Comparison of ENCODE assay signal across 14 cellular contexts in genomic region chr22:27299181-27300085, GRCh38.
DNase-seq lines count a peak whose midpoint lies in the region; ATAC-seq, FAIRE-seq and TF ChIP-seq lines count a peak whose summit lies in the region.
"Had no signal": no experiment of that assay in that cellular context is flagged by ENCODE, and none has a peak within 500 bp of the region (broad histone marks: within the 10 kb centered on the region; RNA-seq: fewer than 3 reads in every experiment).

No MANE protein-coding gene starts in this region.

- TF ChIP-seq CTCF in astrocyte (IDR thresholded peaks at IDR 0.05; ENCODE audit: insufficient read depth, low read depth, low read length) (no peak), kidney (IDR thresholded peaks at IDR 0.05; ENCODE audit: borderline replicate concordance, extremely low read depth, insufficient read depth) (no peak)

- H3K9me3 Mint-ChIP-seq in astrocyte (ENCODE audit: unreplicated experiment), result no peaks in the 10 kb centered on the region
- H3K9me3 Mint-ChIP-seq: activated T-helper 17 cell treated with anti-CD3 and anti-CD28 coated beads, Interleukin-2, amount 50 U/mL, for 72 hours had no signal

- no peaks in the 10 kb centered on the region for H3K36me3 Mint-ChIP-seq in astrocyte (ENCODE audit: low read depth, unreplicated experiment)

- H4K20me1 ChIP-seq in astrocyte (ENCODE audit: insufficient read depth, low read length), result no peaks in the 10 kb centered on the region

- H3K27me3 Mint-ChIP-seq in astrocyte (ENCODE audit: low read depth, unreplicated experiment), result peaks cover 12% of the 10 kb centered on the region

- no peak overlapping the region for H3K4me3 Mint-ChIP-seq in astrocyte (ENCODE audit: unreplicated experiment)
- H3K4me3 Mint-ChIP-seq: activated T-helper 17 cell treated with anti-CD3 and anti-CD28 coated beads, Interleukin-2, amount 50 U/mL, for 72 hours had no signal

- FAIRE-seq in astrocyte (lab: Jason Lieb, UNC), result no peak
- no peak for FAIRE-seq in small intestine (lab: Jason Lieb, UNC)
- FAIRE-seq in kidney (lab: Jason Lieb, UNC), result no peak
- FAIRE-seq: colon had no signal

- no peaks in the 10 kb centered on the region for H3K79me2 ChIP-seq in astrocyte (ENCODE audit: insufficient read depth, low read length)

- intact Hi-C loops in kidney (cut with DNase I), result no loop called here

- H3K36me3 ChIP-seq in astrocyte (ENCODE audit: insufficient read depth, low read length) (no peaks in the 10 kb centered on the region), small intestine (ENCODE audit: control insufficient read depth in 2 of 2, insufficient read depth in 2 of 2, low read length in 2 of 2) (no peaks in the 10 kb centered on the region), kidney (ENCODE audit: control insufficient read depth in 1 of 2, insufficient read depth in 2 of 2, low read length in 2 of 2) (no peaks in the 10 kb centered on the region)
- H3K36me3 ChIP-seq: stomach had no signal

- H3K27me3 ChIP-seq in astrocyte (ENCODE audit: insufficient read depth, low read length) (no peaks in the 10 kb centered on the region), small intestine (ENCODE audit: control insufficient read depth in 2 of 2, insufficient read depth in 2 of 2, low read length in 2 of 2) (peaks cover 0 to 2% of the 10 kb centered on the region in 2 donors)

- peak overlapping the region; percentile 66 for H2AFZ ChIP-seq in astrocyte (ENCODE audit: low read depth, low read length)

- peak overlapping the region; percentile 13 for H3K4me3 ChIP-seq in astrocyte (ENCODE audit: insufficient read depth, low read depth, low read length)
- H3K4me3 ChIP-seq in iPS-11a (ENCODE audit: low read depth, low read length), result peak overlapping the region; percentile 6
- no peak overlapping the region for H3K4me3 ChIP-seq in small intestine (ENCODE audit: low read depth in 1 of 2, low read length in 2 of 2)
- H3K4me3 ChIP-seq in kidney (ENCODE audit: low read length in 2 of 2), result peak overlapping the region in 1 of 2 donors; percentile 5
- H3K4me3 ChIP-seq: stomach had no signal

- H3K4me1 Mint-ChIP-seq in astrocyte (ENCODE audit: low read depth, unreplicated experiment), result peaks cover 18% of the 10 kb centered on the region
- H3K4me1 Mint-ChIP-seq: activated T-helper 17 cell treated with anti-CD3 and anti-CD28 coated beads, Interleukin-2, amount 50 U/mL, for 72 hours had no signal

- H3K4me1 ChIP-seq in astrocyte (ENCODE audit: insufficient read depth, low read length), result peaks cover 29% of the 10 kb centered on the region
- no peaks in the 10 kb centered on the region for H3K4me1 ChIP-seq in small intestine (ENCODE audit: control insufficient read depth in 2 of 2, insufficient read depth in 1 of 2, low read depth in 1 of 2, low read length in 1 of 2)
- H3K4me1 ChIP-seq in kidney (ENCODE audit: control insufficient read depth in 1 of 2, insufficient read depth in 1 of 2, low read depth in 1 of 2, low read length in 2 of 2), result no peaks in the 10 kb centered on the region

- ATAC-seq in GM21619 (IDR thresholded peaks at IDR 0.05; ENCODE audit: unreplicated experiment), result no peak
- ATAC-seq: activated T-helper 17 cell treated with anti-CD3 and anti-CD28 coated beads, Interleukin-2, amount 50 U/mL, for 72 hours; HCT116 had no signal

- WGBS in small intestine, 3 donors, result 16 to 32% (median 31%) methylated on average over 33 of the region's 33 CpGs

- peak; percentile 22 for DNase-seq in NCI-H1694 treated with DMSO at 0.1 percent for 48 hours (lab: John Stamatoyannopoulos, UW)
- DNase-seq in NCI-H1694 (lab: John Stamatoyannopoulos, UW), result no peak
- DNase-seq in astrocyte (ENCODE audit: low read depth), result peak; percentile 80
- DNase-seq in small intestine, result peak; percentile 13
- no peak for DNase-seq in kidney
- no peak for DNase-seq in NCI-H774 (lab: John Stamatoyannopoulos, UW)
- DNase-seq: NCI-H1436 treated with DMSO at 0.1 percent for 48 hours; stimulated activated CD4-positive, alpha-beta T cell treated with anti-CD3 and anti-CD28 coated beads, Interleukin-2, amount 100 ng/mL, for 24 hours; stomach had no signal

- H3K27ac Mint-ChIP-seq in astrocyte (ENCODE audit: unreplicated experiment), result no peak overlapping the region
- H3K27ac Mint-ChIP-seq: activated T-helper 17 cell treated with anti-CD3 and anti-CD28 coated beads, Interleukin-2, amount 50 U/mL, for 72 hours had no signal

- peak overlapping the region; percentile 46 for H3K27ac ChIP-seq in astrocyte (ENCODE audit: low read depth, low read length)
- no peak overlapping the region for H3K27ac ChIP-seq in small intestine (ENCODE audit: low read depth in 1 of 2, low read length in 1 of 2)
- no peak overlapping the region for H3K27ac ChIP-seq in kidney (ENCODE audit: low read depth in 2 of 2, low read length in 2 of 2)

- peak overlapping the region; percentile 80 for H3K4me2 ChIP-seq in astrocyte (ENCODE audit: low read length)

- H3K9me3 ChIP-seq in astrocyte (ENCODE audit: insufficient read depth, low read depth, low read length) (no peaks in the 10 kb centered on the region), small intestine (ENCODE audit: control insufficient read depth, low read depth) (no peaks in the 10 kb centered on the region), kidney (ENCODE audit: control insufficient read depth in 1 of 2, low read length in 2 of 2) (no peaks in the 10 kb centered on the region)
- H3K9me3 ChIP-seq: stomach had no signal

- H3K9ac ChIP-seq in astrocyte (ENCODE audit: low read length) (peak overlapping the region; percentile 66), kidney (ENCODE audit: low read length in 2 of 2) (no peak overlapping the region)

Comparison
In these comparisons a context has a peak if more than half of its experiments do, and no peak if none do; other contexts are left out.
1. DNase-seq: peak in NCI-H1694 treated with DMSO at 0.1 percent for 48 hours (single experiment), astrocyte (single experiment) and small intestine (single experiment); none in NCI-H1694 (single experiment), kidney (single experiment) and NCI-H774 (single experiment).
2. H3K4me3 ChIP-seq: peak in astrocyte (single experiment) and iPS-11a (single experiment); none in small intestine (0 of 2).